Comparison of ENCODE assay signal across 1 cellular context in genomic region chr20:63518351-63518861, GRCh38.
TF ChIP-seq lines count a peak whose summit lies in the region.

No MANE protein-coding gene starts in this region.

TF ChIP-seq in WTC11, 78 proteins besides CTCF, POLR2A, EP300 and RAD21 (continued from another document):
- TF ChIP-seq PREB (CRISPR knock-in tag; IDR thresholded peaks at IDR 0.05; ENCODE audit: borderline replicate concordance), result no peak
- no peak for TF ChIP-seq ZNF219 (CRISPR knock-in tag; IDR thresholded peaks at IDR 0.05; ENCODE audit: borderline replicate concordance)
